In genomic region chr2:241673797-241674725, GRCh38 we compare ENCODE assay signal across 1 cellular context.
TF ChIP-seq lines count a peak whose summit lies in the region.

No MANE protein-coding gene starts in this region.

TF ChIP-seq in K562, 482 proteins besides CTCF, POLR2A, EP300 and RAD21:
- TF ChIP-seq ESRRA (IDR thresholded peaks at IDR 0.05; ENCODE audit: borderline replicate concordance, low read depth): no peak
- TF ChIP-seq ZNF146 (CRISPR knock-in tag; IDR thresholded peaks at IDR 0.05; ENCODE audit: unreplicated experiment): no peak
- TF ChIP-seq POLR2G (IDR thresholded peaks at IDR 0.05; ENCODE audit: low read depth, low read length): peak; percentile 49; the same call in 1 of the 2 replicates
- no peak for TF ChIP-seq ZNF165 (CRISPR knock-in tag; IDR thresholded peaks at IDR 0.05; ENCODE audit: borderline replicate concordance)
- no peak for TF ChIP-seq RB1 (IDR thresholded peaks at IDR 0.05; ENCODE audit: low read depth)
- TF ChIP-seq RERE (CRISPR knock-in tag; IDR thresholded peaks at IDR 0.05; ENCODE audit: borderline replicate concordance): no peak
